In the genomic region with DNA sequence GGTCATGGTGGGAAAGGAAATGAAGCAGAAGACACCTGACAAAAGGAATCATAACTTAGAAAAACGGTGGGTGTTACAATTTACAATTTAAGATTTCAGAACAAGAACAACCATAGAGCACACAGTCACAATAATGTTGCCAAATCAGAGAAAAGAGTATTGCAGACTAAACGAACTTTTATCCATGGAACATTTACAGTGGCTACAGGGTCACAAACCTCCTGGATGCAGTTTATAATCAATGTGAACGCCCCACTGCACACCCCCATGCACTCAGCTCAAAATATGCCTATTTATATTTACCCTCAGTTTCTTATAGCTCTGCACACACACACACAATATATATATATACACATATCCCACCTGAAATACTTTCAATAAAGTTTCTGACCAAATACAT, we compare ENCODE assay signal across 9 cellular contexts.
"Had no signal": no experiment of that assay in that cellular context is flagged by ENCODE, and none has a peak within 500 bp of the region (broad histone marks: within the 10 kb centered on the region; RNA-seq: fewer than 3 reads in every experiment).

No MANE protein-coding gene starts in this region.

- H3K4me3 ChIP-seq: GM23248, HAP-1, K562 had no signal

- H3K9me3 ChIP-seq: HAP-1 had no signal

- ATAC-seq: HCT116, K562 had no signal

- H3K27ac ChIP-seq: HL-60 had no signal

- DNase-seq: GM23248, GOT3, H7, IMR-90, KG1 had no signal

- H3K4me1 ChIP-seq: HAP-1 had no signal
